In the genomic region with DNA sequence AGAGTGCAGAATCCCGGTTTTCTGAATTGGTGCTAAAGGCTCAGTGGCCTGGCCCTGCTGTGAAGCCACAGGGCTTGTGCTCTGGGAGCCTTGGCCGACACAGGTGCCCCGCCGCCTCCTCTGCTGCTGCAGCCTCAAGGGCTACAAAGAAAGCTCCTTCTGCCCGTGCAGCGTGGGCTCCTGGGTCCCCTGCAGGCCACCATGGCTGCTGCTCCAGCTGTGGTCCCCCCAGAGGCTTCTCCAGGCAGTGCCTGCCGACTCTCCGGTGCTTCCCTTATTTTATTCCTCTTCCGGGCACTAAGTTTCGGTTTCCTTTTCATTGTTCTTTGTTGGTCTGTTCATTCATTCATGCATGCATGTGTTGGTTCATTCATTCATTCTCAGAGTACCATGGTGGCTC, we compare ENCODE assay signal across 9 cellular contexts. TPM values are rescaled to one million over a fixed set of nuclear protein-coding genes. Genes with fewer than 3 reads are reported as not detected.
DNase-seq lines count a peak whose midpoint lies in the region; ATAC-seq and TF ChIP-seq lines count a peak whose summit lies in the region.
"Had no signal": no experiment of that assay in that cellular context is flagged by ENCODE, and none has a peak within 500 bp of the region (broad histone marks: within the 10 kb centered on the region; RNA-seq: fewer than 3 reads in every experiment).

No MANE protein-coding gene starts in this region.

- no peak overlapping the region for H3K23ac ChIP-seq in IMR-90 (ENCODE audit: low read depth, low read length)

- H2BK20ac ChIP-seq in IMR-90 (ENCODE audit: low read depth, low read length), result no peak overlapping the region

- ATAC-seq in activated naive CD4-positive, alpha-beta T cell treated with anti-CD3 and anti-CD28 coated beads, Interleukin-2, amount 50 U/mL, for 72 hours, result no peak
- ATAC-seq in IMR-90 (ENCODE audit: low read depth) (no peak), GM18511 (IDR thresholded peaks at IDR 0.05; ENCODE audit: unreplicated experiment) (no peak)
- peak; percentile 54 for ATAC-seq in effector memory CD8-positive, alpha-beta T cell (replicated peaks)

- CTCF ChIA-PET in activated naive CD4-positive, alpha-beta T cell treated with anti-CD3 and anti-CD28 coated beads for 36 hours (lab: Charles Lee), result interaction anchor here (1.5 kb wide), 2 partner anchors 13 to 94 kb away, joined by 4 to 6 read pairs; no protein-coding TSS in a partner anchor
- CTCF ChIA-PET in IMR-90 (lab: Yijun Ruan, JAX), result no interaction called here

- POLR2A ChIA-PET in IMR-90 (lab: Charles Lee; ENCODE audit: unreplicated experiment), result no interaction called here

- H3K36me3 ChIP-seq in IMR-90 (ENCODE audit: control insufficient read depth, insufficient read depth, low read length) (peaks cover 3% of the 10 kb centered on the region; the same call in 1 of the 2 replicates), tibial nerve (no peaks in the 10 kb centered on the region)

- no peak overlapping the region for H2AFZ ChIP-seq in IMR-90 (replicated peaks; ENCODE audit: low read length, poor library complexity)

- H3K4me3 ChIP-seq in IMR-90 (ENCODE audit: insufficient read depth, low read depth, low read length) (no peak overlapping the region), tibial nerve (no peak overlapping the region)

- intact Hi-C loops in activated naive CD4-positive, alpha-beta T cell treated with anti-CD3 and anti-CD28 coated beads for 36 hours (cut with micrococcal nuclease), result loop anchor here (5.0 kb wide), 1 partner anchor 95 kb away; no protein-coding TSS in a partner anchor
- intact Hi-C loops in IMR-90 (cut with micrococcal nuclease), result no loop called here

- no peak overlapping the region; the same call in 1 of the 2 replicates for H3K4ac ChIP-seq in IMR-90 (ENCODE audit: low read depth, low read length)

- no peak overlapping the region for H4K91ac ChIP-seq in IMR-90 (ENCODE audit: insufficient read depth, low read depth, low read length)

- no peak overlapping the region for H3K4me2 ChIP-seq in IMR-90 (ENCODE audit: low read depth, low read length)

- no peak overlapping the region for H3K18ac ChIP-seq in IMR-90 (ENCODE audit: low read depth, low read length)

- no peak overlapping the region for H3K4me3 Mint-ChIP-seq in activated naive CD4-positive, alpha-beta T cell treated with anti-CD3 and anti-CD28 coated beads for 36 hours
- peak overlapping the region in 1 of 2 donors; percentile 30 for H3K4me3 Mint-ChIP-seq in effector memory CD8-positive, alpha-beta T cell

- no peak overlapping the region for H3K27ac ChIP-seq in IMR-90 (ENCODE audit: insufficient read depth, low read length)
- H3K27ac ChIP-seq in tibial nerve, result peak overlapping the region in 3 of 4 donors; percentile 9 to 51 (median 13)

- no peaks in the 10 kb centered on the region for H3K27me3 Mint-ChIP-seq in activated naive CD4-positive, alpha-beta T cell treated with anti-CD3 and anti-CD28 coated beads for 36 hours (ENCODE audit: low read depth)
- no peaks in the 10 kb centered on the region for H3K27me3 Mint-ChIP-seq in effector memory CD8-positive, alpha-beta T cell

- TF ChIP-seq CTCF in IMR-90 (conservative IDR thresholded peaks at IDR 0.05; ENCODE audit: low read depth, low read length) (no peak), tibial nerve (IDR thresholded peaks at IDR 0.05) (peak in 4 of 5 experiments; percentile 15 to 48 (median 38))

- H3K36me3 Mint-ChIP-seq in activated naive CD4-positive, alpha-beta T cell treated with anti-CD3 and anti-CD28 coated beads, Interleukin-2, amount 50 U/mL, for 72 hours, result no peaks in the 10 kb centered on the region
- H3K36me3 Mint-ChIP-seq in activated naive CD4-positive, alpha-beta T cell treated with anti-CD3 and anti-CD28 coated beads for 36 hours (ENCODE audit: low read depth), result peaks cover 2% of the 10 kb centered on the region
- peaks cover 19% of the 10 kb centered on the region for H3K36me3 Mint-ChIP-seq in effector memory CD8-positive, alpha-beta T cell (ENCODE audit: insufficient read depth)

- H2BK120ac ChIP-seq in IMR-90 (ENCODE audit: low read depth, low read length), result no peak overlapping the region

- H2AK5ac ChIP-seq in IMR-90 (ENCODE audit: low read depth, low read length), result no peak overlapping the region

- no peaks in the 10 kb centered on the region for H3K9me3 ChIP-seq in IMR-90 (ENCODE audit: control insufficient read depth, insufficient read depth, low read length)
- no peaks in the 10 kb centered on the region for H3K9me3 ChIP-seq in tibial nerve

- peaks cover 21% of the 10 kb centered on the region for H3K9me1 ChIP-seq in IMR-90 (ENCODE audit: insufficient read depth, low read length)

- no peak overlapping the region for H3K9ac ChIP-seq in IMR-90 (ENCODE audit: low read depth, low read length)

- DNase-seq in activated naive CD4-positive, alpha-beta T cell treated with anti-CD3 and anti-CD28 coated beads, Interleukin-2, amount 50 U/mL, for 72 hours (ENCODE audit: low spot score in 2 of 2), result no peak
- DNase-seq in activated naive CD4-positive, alpha-beta T cell treated with anti-CD3 and anti-CD28 coated beads for 36 hours, result no peak
- DNase-seq in IMR-90, result no peak
- no peak for DNase-seq in effector memory CD8-positive, alpha-beta T cell
- DNase-seq in tibial nerve (ENCODE audit: low spot score in 2 of 2), result no peak
- no peak for DNase-seq in NCI-H446 (lab: John Stamatoyannopoulos, UW)
- no peak for DNase-seq in SK-N-DZ (ENCODE audit: low spot score)
- DNase-seq: NCI-H1092 treated with DMSO at 0.1 percent for 48 hours had no signal

- H4K8ac ChIP-seq in IMR-90 (ENCODE audit: low read depth in 2 of 2, low read length in 2 of 2), result no peak overlapping the region

- peak overlapping the region; percentile 22 to 32 for H3K27ac Mint-ChIP-seq in activated naive CD4-positive, alpha-beta T cell treated with anti-CD3 and anti-CD28 coated beads, Interleukin-2, amount 50 U/mL, for 72 hours
- H3K27ac Mint-ChIP-seq in activated naive CD4-positive, alpha-beta T cell treated with anti-CD3 and anti-CD28 coated beads for 36 hours, result no peak overlapping the region
- H3K27ac Mint-ChIP-seq in effector memory CD8-positive, alpha-beta T cell, result peak overlapping the region; percentile 14 to 38

- no peak for TF ChIP-seq POLR2A in IMR-90 (IDR thresholded peaks at IDR 0.05; ENCODE audit: low read depth, low read length)
- no peak for TF ChIP-seq POLR2A in tibial nerve (IDR thresholded peaks at IDR 0.05)

- H3K14ac ChIP-seq in IMR-90 (replicated peaks; ENCODE audit: low read depth, low read length), result no peak overlapping the region

- 100% methylated on average over 3 of the region's 10 CpGs; no CpG with 5 or more reads in 1 of the 2 experiments for WGBS in IMR-90 (ENCODE audit: extremely low coverage in 2 of 2, insufficient read length in 1 of 2), 2 experiments
- WGBS in tibial nerve, 2 donors, result 33 to 54% methylated on average over 10 of the region's 10 CpGs

- no peak overlapping the region for H2BK5ac ChIP-seq in IMR-90 (ENCODE audit: low read depth, low read length, poor library complexity, severe bottlenecking)

- BruUV-seq in IMR-90 (replicated peaks; lab: Mats Ljungman, UMichigan), result no TSS peak

- in situ Hi-C loops in IMR-90 (cut with MboI; ENCODE audit: low sequenced_read_pairs), result no loop called here

- peaks cover 55% of the 10 kb centered on the region for H4K20me1 ChIP-seq in IMR-90 (ENCODE audit: insufficient read depth, low read length)

- no peaks in the 10 kb centered on the region for H3K27me3 ChIP-seq in IMR-90 (ENCODE audit: control insufficient read depth, insufficient read depth, low read length)
- H3K27me3 ChIP-seq in tibial nerve, result no peaks in the 10 kb centered on the region

- H4K5ac ChIP-seq in IMR-90 (ENCODE audit: low read depth, low read length), result no peak overlapping the region

- dilution Hi-C loops in IMR-90 (cut with HindIII; ENCODE audit: low sequenced_read_pairs, unreplicated experiment), result no loop called here

- no peaks in the 10 kb centered on the region for H3K9me3 Mint-ChIP-seq in activated naive CD4-positive, alpha-beta T cell treated with anti-CD3 and anti-CD28 coated beads, Interleukin-2, amount 50 U/mL, for 72 hours
- no peaks in the 10 kb centered on the region for H3K9me3 Mint-ChIP-seq in activated naive CD4-positive, alpha-beta T cell treated with anti-CD3 and anti-CD28 coated beads for 36 hours
- no peaks in the 10 kb centered on the region for H3K9me3 Mint-ChIP-seq in effector memory CD8-positive, alpha-beta T cell

- TF ChIP-seq EP300 in tibial nerve (IDR thresholded peaks at IDR 0.05), result no peak

- no peak overlapping the region for H3K56ac ChIP-seq in IMR-90 (ENCODE audit: extremely low read depth, insufficient read depth, low read length)

- H3K79me1 ChIP-seq in IMR-90 (ENCODE audit: low read depth in 1 of 2, low read length in 2 of 2), result peaks cover 37 to 86% of the 10 kb centered on the region in 2 experiments

- no peak overlapping the region for H2BK15ac ChIP-seq in IMR-90 (ENCODE audit: low read depth, low read length)

- peaks cover 18% of the 10 kb centered on the region for H3K4me1 ChIP-seq in IMR-90 (ENCODE audit: control insufficient read depth, insufficient read depth, low read length)
- peaks cover 0 to 86% (median 18%) of the 10 kb centered on the region in 4 donors for H3K4me1 ChIP-seq in tibial nerve

- peak overlapping the region; percentile 45 for H2AK9ac ChIP-seq in IMR-90 (replicated peaks; ENCODE audit: low read depth, low read length, poor library complexity)

- H3K4me1 Mint-ChIP-seq in activated naive CD4-positive, alpha-beta T cell treated with anti-CD3 and anti-CD28 coated beads for 36 hours (ENCODE audit: low read depth), result peaks cover 33% of the 10 kb centered on the region
- H3K4me1 Mint-ChIP-seq in effector memory CD8-positive, alpha-beta T cell (ENCODE audit: low read depth in 2 of 2), result peaks cover 57% of the 10 kb centered on the region in 2 donors

- no peak for TF ChIP-seq RAD21 in IMR-90 (IDR thresholded peaks at IDR 0.05; ENCODE audit: low read length)

TF ChIP-seq in IMR-90, 13 proteins besides CTCF, POLR2A, EP300 and RAD21 (continues in another document):
- TF ChIP-seq SMC3 (IDR thresholded peaks at IDR 0.05; ENCODE audit: low read depth, low read length), result no peak
- no peak for TF ChIP-seq NFE2L2 (IDR thresholded peaks at IDR 0.05; ENCODE audit: low read depth, low read length)

RNA-seq across cellular contexts. Expression of a gene that starts 53.1 kb away (rescaled TPM):
- 10 to 100 TPM; 35.5 to 51.5 TPM for total RNA-seq in activated naive CD4-positive, alpha-beta T cell treated with anti-CD3 and anti-CD28 coated beads, Interleukin-2, amount 50 U/mL, for 72 hours
- total RNA-seq in activated naive CD4-positive, alpha-beta T cell treated with anti-CD3 and anti-CD28 coated beads for 36 hours, result 10 to 100 TPM; 28.6 to 28.8 TPM
- 3.2 and 3.9 TPM in 2 replicates for total RNA-seq in IMR-90 (2012; rRNA removed)
- 10.2 and 11.6 TPM in 2 replicates for polyA plus RNA-seq in IMR-90 (2012; rRNA removed)
- 9.7 and 13.7 TPM in 2 replicates for polyA plus RNA-seq in IMR-90 (2012; cell fraction: cytosol; rRNA removed)
- polyA plus RNA-seq in IMR-90 (2012; cell fraction: nucleus; rRNA removed; ENCODE audit: low replicate concordance), result 12.7 and 18.3 TPM in 2 replicates
- 10 to 100 TPM; 28.2 to 48.8 (median 31.8) TPM for total RNA-seq in tibial nerve
- 7.1 and 11.8 TPM in 2 replicates for polyA plus RNA-seq in SK-N-DZ (2014; cell fraction: cytosol; rRNA removed)
- polyA plus RNA-seq in SK-N-DZ (2014; cell fraction: nucleus; rRNA removed), result 4.8 and 16.4 TPM in 2 replicates
